Comparison of ENCODE assay signal across 8 cellular contexts in genomic region chr1:23790696-23791433, GRCh38. TPM values are rescaled to one million over a fixed set of nuclear protein-coding genes. Genes with fewer than 3 reads are reported as not detected.
DNase-seq lines count a peak whose midpoint lies in the region; ATAC-seq and TF ChIP-seq lines count a peak whose summit lies in the region.

Gene LYPLA2 (plus strand): TSS chr1:23791145. CDS start chr1:23792683, 1,538 bp downstream.

- H3K27me3 Mint-ChIP-seq in stimulated activated naive CD8-positive, alpha-beta T cell treated with anti-CD3 and anti-CD28 coated beads, Interleukin-15, amount 100 ng/mL, for 72 hours: no peaks in the 10 kb centered on the region

- ATAC-seq in GM21717 (IDR thresholded peaks at IDR 0.05; ENCODE audit: unreplicated experiment): peak; percentile 52
- ATAC-seq in stimulated activated naive CD8-positive, alpha-beta T cell treated with anti-CD3 and anti-CD28 coated beads, Interleukin-15, amount 100 ng/mL, for 72 hours: peak; percentile 88

- H3K36me3 ChIP-seq in neural cell (ENCODE audit: insufficient read depth, low read length): no peaks in the 10 kb centered on the region

- peak within 1 kb of the TSS; percentile 77 for H3K4me3 ChIP-seq in neural cell (ENCODE audit: low read length)

- DNase-seq in DMS53 treated with DMSO at 0.1 percent for 48 hours (lab: John Stamatoyannopoulos, UW; ENCODE audit: unreplicated experiment) (peak; percentile 84), LHCN-M2 (ENCODE audit: low read depth) (peak; percentile 86), SHP77 treated with DMSO at 0.1 percent for 48 hours (lab: John Stamatoyannopoulos, UW) (peak; percentile 75), activated gamma-delta T cell (lab: John Stamatoyannopoulos, UW) (peak; percentile 74), fibroblast of the conjunctiva (ENCODE audit: low read depth) (peak; percentile 77)
- DNase-seq in stimulated activated naive CD8-positive, alpha-beta T cell treated with anti-CD3 and anti-CD28 coated beads, Interleukin-15, amount 100 ng/mL, for 72 hours: peak; percentile 79 to 86

- H3K9me3 ChIP-seq in neural cell (ENCODE audit: low read length): no peaks in the 10 kb centered on the region

- peak within 1 kb of the TSS; percentile 98 to 99 for H3K27ac Mint-ChIP-seq in stimulated activated naive CD8-positive, alpha-beta T cell treated with anti-CD3 and anti-CD28 coated beads, Interleukin-15, amount 100 ng/mL, for 72 hours

- H3F3A ChIP-seq in neural cell (ENCODE audit: insufficient read depth, low read length, poor library complexity, severe bottlenecking): no peaks in the 10 kb centered on the region

- H3K9me3 Mint-ChIP-seq in stimulated activated naive CD8-positive, alpha-beta T cell treated with anti-CD3 and anti-CD28 coated beads, Interleukin-15, amount 100 ng/mL, for 72 hours: no peaks in the 10 kb centered on the region

- peak; percentile 38 for TF ChIP-seq CTCF in neural cell (IDR thresholded peaks at IDR 0.05; ENCODE audit: poor library complexity, severe bottlenecking)

- no peaks in the 10 kb centered on the region for H3K27me3 ChIP-seq in neural cell (ENCODE audit: insufficient read depth, low read depth, low read length)

- peak within 1 kb of the TSS; percentile 86 to 94 for H3K4me3 Mint-ChIP-seq in stimulated activated naive CD8-positive, alpha-beta T cell treated with anti-CD3 and anti-CD28 coated beads, Interleukin-15, amount 100 ng/mL, for 72 hours

- H2AFZ ChIP-seq in neural cell (ENCODE audit: low read depth, low read length): peak within 1 kb of the TSS; percentile 89

- H3K4me2 ChIP-seq in neural cell (ENCODE audit: low read length): peak within 1 kb of the TSS; percentile 88

- H3K27ac ChIP-seq in neural cell (ENCODE audit: low read length): peak within 1 kb of the TSS; percentile 69

- H4K20me1 ChIP-seq in neural cell (ENCODE audit: insufficient read depth): no peaks in the 10 kb centered on the region

- peak within 1 kb of the TSS; percentile 83 for H3K9ac ChIP-seq in neural cell (ENCODE audit: low read length)

- H3K4me1 Mint-ChIP-seq in stimulated activated naive CD8-positive, alpha-beta T cell treated with anti-CD3 and anti-CD28 coated beads, Interleukin-15, amount 100 ng/mL, for 72 hours: peaks cover 52% of the 10 kb centered on the region

- H3K9me2 ChIP-seq in neural cell (ENCODE audit: insufficient read depth, low read length): no peaks in the 10 kb centered on the region

- peak; percentile 35 for TF ChIP-seq EP300 in neural cell (conservative IDR thresholded peaks at IDR 0.05; ENCODE audit: poor library complexity, severe bottlenecking)

- peaks cover 18% of the 10 kb centered on the region for H3K79me2 ChIP-seq in neural cell (replicated peaks; ENCODE audit: insufficient read depth, low read length)

- TF ChIP-seq RAD21 in neural cell (conservative IDR thresholded peaks at IDR 0.05): no peak

TF ChIP-seq in neural cell, 6 proteins besides CTCF, POLR2A, EP300 and RAD21:
- no peak for TF ChIP-seq POLR2AphosphoS5 (IDR thresholded peaks at IDR 0.05)
- TF ChIP-seq MXI1 (conservative IDR thresholded peaks at IDR 0.05; ENCODE audit: poor library complexity, severe bottlenecking): peak; percentile 79
- TF ChIP-seq REST (IDR thresholded peaks at IDR 0.05; ENCODE audit: borderline replicate concordance): no peak
- TF ChIP-seq EZH2 (IDR thresholded peaks at IDR 0.05; ENCODE audit: borderline replicate concordance, insufficient read depth, low read length, poor library complexity, severe bottlenecking): no peak
- TF ChIP-seq SMC3 (conservative IDR thresholded peaks at IDR 0.05; ENCODE audit: poor library complexity): peak; percentile 30
- peak; percentile 46 for TF ChIP-seq TAF1 (IDR thresholded peaks at IDR 0.05; ENCODE audit: low read depth)
TF ChIP-seq in neural cell: peak in this region for 3.

RNA-seq across cellular contexts. Expression of gene LYPLA2, which starts in this region (rescaled TPM):
- total RNA-seq in LHCN-M2 (2014; rRNA removed): 82.7 and 85.0 TPM in 2 replicates
- polyA plus RNA-seq in LHCN-M2 (2012): 50.5 TPM
- polyA plus RNA-seq in neural cell: 107 and 119 TPM in 2 replicates
- polyA minus RNA-seq in neural cell: 51.4 and 71.1 TPM in 2 replicates

Comparison
In these comparisons a context has a peak if more than half of its experiments do, and no peak if none do; other contexts are left out.
1. Peak in every context shown above with its lines: DNase-seq, ATAC-seq, H3K4me3 ChIP-seq and H3K27ac ChIP-seq.